In the genomic region with DNA sequence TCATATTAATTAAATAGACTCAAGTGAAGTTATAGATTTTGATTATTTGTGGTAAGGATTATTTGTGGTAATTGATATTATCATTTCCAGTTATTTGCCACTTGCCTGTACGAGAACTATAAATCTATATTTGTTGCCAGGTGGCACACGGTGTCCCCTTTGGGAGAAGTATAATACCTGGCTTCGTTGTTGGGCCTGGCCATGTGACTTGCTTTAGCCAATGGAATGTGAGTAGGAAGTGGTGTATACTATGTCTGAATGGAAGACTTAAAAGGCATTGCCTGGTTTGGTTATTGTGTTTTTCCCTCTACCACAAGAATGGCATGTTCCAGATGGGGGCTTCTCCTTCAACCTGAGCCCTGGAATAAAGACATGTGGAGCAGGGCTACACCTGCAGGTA, we compare ENCODE assay signal across 23 cellular contexts.
"Had no signal": no experiment of that assay in that cellular context is flagged by ENCODE, and none has a peak within 500 bp of the region (broad histone marks: within the 10 kb centered on the region; RNA-seq: fewer than 3 reads in every experiment).

No MANE protein-coding gene starts in this region.

- H3K36me3 ChIP-seq: gastrocnemius medialis, ovary, spleen, tibial artery had no signal

- H3K4me1 ChIP-seq: gastrocnemius medialis, psoas muscle, spleen, testis, tibial artery had no signal

- H3K27me3 Mint-ChIP-seq: type B pancreatic cell had no signal

- H3K9me3 Mint-ChIP-seq: endodermal cell; memory B cell; natural killer cell; stimulated activated memory B cell treated with anti-CD40 and anti-IgM and Interleukin-4, amounts not matched to agents 10 μg/mL and 1 μg/mL and 100 μg/mL, for 72 hours; type B pancreatic cell had no signal

- H3K27me3 ChIP-seq: gastrocnemius medialis, ovary, spleen, testis, tibial artery had no signal

- DNase-seq: effector CD8-positive, alpha-beta T cell; endodermal cell; foreskin fibroblast; gastrocnemius medialis; head of caudate nucleus; natural killer cell; occipital lobe; ovary; psoas muscle; right cardiac atrium; spleen; stimulated activated CD4-positive, alpha-beta T cell treated with anti-CD3 and anti-CD28 coated beads, Interleukin-4, amount 100 ng/mL, for 4 hours; stimulated activated naive CD8-positive, alpha-beta T cell treated with anti-CD3 and anti-CD28 coated beads, Interleukin-15, Interleukin-2, amounts not matched to agents 100 U/mL and 50 U/mL, for 24 hours; substantia nigra; testis; tibial artery had no signal

- H3K4me3 Mint-ChIP-seq: endodermal cell; memory B cell; natural killer cell; stimulated activated memory B cell treated with anti-CD40 and anti-IgM and Interleukin-4, amounts not matched to agents 10 μg/mL and 1 μg/mL and 100 μg/mL, for 72 hours; type B pancreatic cell had no signal

- H3K27ac Mint-ChIP-seq: endodermal cell; memory B cell; natural killer cell; stimulated activated memory B cell treated with anti-CD40 and anti-IgM and Interleukin-4, amounts not matched to agents 10 μg/mL and 1 μg/mL and 100 μg/mL, for 72 hours; type B pancreatic cell had no signal

- H3K4me1 Mint-ChIP-seq: natural killer cell; stimulated activated memory B cell treated with anti-CD40 and anti-IgM and Interleukin-4, amounts not matched to agents 10 μg/mL and 1 μg/mL and 100 μg/mL, for 72 hours had no signal

- ATAC-seq: esophagus mucosa; gastrocnemius medialis; natural killer cell; psoas muscle; right cardiac atrium; stimulated activated memory B cell treated with anti-CD40 and anti-IgM and Interleukin-4, amounts not matched to agents 10 μg/mL and 1 μg/mL and 100 μg/mL, for 72 hours; stimulated activated naive CD8-positive, alpha-beta T cell treated with anti-CD3 and anti-CD28 coated beads, Interleukin-15, Interleukin-2, amounts not matched to agents 100 U/mL and 50 U/mL, for 24 hours had no signal

- H3K9me3 ChIP-seq: gastrocnemius medialis, ovary, psoas muscle, spleen, testis, tibial artery had no signal

- H3K27ac ChIP-seq: epithelial cell of prostate, gastrocnemius medialis, ovary, psoas muscle, skin epidermis, spleen, testis, tibial artery had no signal

- H3K4me3 ChIP-seq: gastrocnemius medialis, lung, ovary, psoas muscle, skin epidermis, spleen, testis, tibial artery had no signal
